ENCODE assay signal across 22 cellular contexts in the genomic region with DNA sequence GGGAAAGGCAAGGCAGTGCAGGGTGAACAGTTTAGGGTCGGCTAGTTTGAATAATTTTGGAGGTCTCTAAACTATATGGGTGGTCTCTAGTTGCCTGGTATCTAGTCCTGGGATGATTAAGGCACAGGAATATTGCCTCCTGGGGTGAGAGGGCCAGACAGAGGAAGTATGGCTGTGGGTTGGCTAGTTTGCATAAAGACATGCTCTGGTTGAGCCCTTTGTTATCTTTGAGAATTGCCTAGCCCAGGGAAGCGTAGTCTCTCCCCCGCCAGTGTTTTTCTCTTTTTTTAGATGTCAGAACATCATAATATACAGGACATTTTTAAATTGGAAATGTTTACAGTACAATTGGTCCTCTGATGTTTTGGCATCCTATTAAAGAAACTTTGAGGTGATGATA.
"Had no signal": no experiment of that assay in that cellular context is flagged by ENCODE, and none has a peak within 500 bp of the region (broad histone marks: within the 10 kb centered on the region; RNA-seq: fewer than 3 reads in every experiment).

No MANE protein-coding gene starts in this region.

- H3K4me3 ChIP-seq: left lung, right lobe of liver, skin epidermis, tibial artery had no signal

- H3K27ac ChIP-seq: left lung, right lobe of liver, skin epidermis, tibial artery, VCaP had no signal

- H3K9me3 Mint-ChIP-seq: activated naive CD4-positive, alpha-beta T cell treated with anti-CD3 and anti-CD28 coated beads, Interleukin-2, amount 50 U/mL, for 24 hours; dendritic cell treated with granulocyte-macrophage colony-stimulating factor and Interleukin-4, amounts not matched to agents 40 ng/mL and 50 ng/mL, for 4 days; stimulated activated naive CD8-positive, alpha-beta T cell treated with anti-CD3 and anti-CD28 coated beads, Interleukin-15, amount 100 ng/mL, for 72 hours had no signal

- H3K4me1 Mint-ChIP-seq: activated naive CD4-positive, alpha-beta T cell treated with anti-CD3 and anti-CD28 coated beads, Interleukin-2, amount 50 U/mL, for 24 hours; brain; naive thymus-derived CD4-positive, alpha-beta T cell; neural crest cell; stimulated activated effector memory CD8-positive, alpha-beta T cell treated with anti-CD3 and anti-CD28 coated beads, Interleukin-12 subunit alpha, Interleukin-12 subunit beta, amount 100 ng/mL, for 72 hours; stimulated activated naive CD8-positive, alpha-beta T cell treated with anti-CD3 and anti-CD28 coated beads, Interleukin-15, amount 100 ng/mL, for 72 hours had no signal

- H3K9me3 ChIP-seq: left lung, right lobe of liver, tibial artery had no signal

- ATAC-seq: activated CD8-positive, alpha-beta T cell treated with anti-CD3 and anti-CD28 coated beads, Interleukin-2, amount 10 ng/mL, durations not matched to agents 7 days and 5 days; left lung; naive thymus-derived CD4-positive, alpha-beta T cell; right lobe of liver; stimulated activated effector memory CD8-positive, alpha-beta T cell treated with anti-CD3 and anti-CD28 coated beads, Interleukin-12 subunit alpha, Interleukin-12 subunit beta, amount 100 ng/mL, for 72 hours; stimulated activated naive CD8-positive, alpha-beta T cell treated with anti-CD3 and anti-CD28 coated beads, Interleukin-15, amount 100 ng/mL, for 72 hours had no signal

- H3K27me3 ChIP-seq: right lobe of liver, tibial artery had no signal

- H3K27ac Mint-ChIP-seq: activated CD8-positive, alpha-beta T cell treated with anti-CD3 and anti-CD28 coated beads, Interleukin-2, amount 10 ng/mL, durations not matched to agents 7 days and 5 days; activated naive CD4-positive, alpha-beta T cell treated with anti-CD3 and anti-CD28 coated beads, Interleukin-2, amount 50 U/mL, for 24 hours; brain; dendritic cell treated with granulocyte-macrophage colony-stimulating factor and Interleukin-4, amounts not matched to agents 40 ng/mL and 50 ng/mL, for 4 days; naive thymus-derived CD4-positive, alpha-beta T cell; stimulated activated effector memory CD8-positive, alpha-beta T cell treated with anti-CD3 and anti-CD28 coated beads, Interleukin-12 subunit alpha, Interleukin-12 subunit beta, amount 100 ng/mL, for 72 hours had no signal

- H3K4me3 Mint-ChIP-seq: activated CD8-positive, alpha-beta T cell treated with anti-CD3 and anti-CD28 coated beads, Interleukin-2, amount 10 ng/mL, durations not matched to agents 7 days and 5 days; activated naive CD4-positive, alpha-beta T cell treated with anti-CD3 and anti-CD28 coated beads, Interleukin-2, amount 50 U/mL, for 24 hours; brain; dendritic cell treated with granulocyte-macrophage colony-stimulating factor and Interleukin-4, amounts not matched to agents 40 ng/mL and 50 ng/mL, for 4 days; naive thymus-derived CD4-positive, alpha-beta T cell; neural crest cell; stimulated activated effector memory CD8-positive, alpha-beta T cell treated with anti-CD3 and anti-CD28 coated beads, Interleukin-12 subunit alpha, Interleukin-12 subunit beta, amount 100 ng/mL, for 72 hours; stimulated activated naive CD8-positive, alpha-beta T cell treated with anti-CD3 and anti-CD28 coated beads, Interleukin-15, amount 100 ng/mL, for 72 hours had no signal

- DNase-seq: activated CD4-positive, alpha-beta T cell treated with anti-CD3 and anti-CD28 coated beads, Interleukin-2, amount 50 U/mL, for 1 hour; activated CD4-positive, CD25-positive, alpha-beta regulatory T cell treated with anti-CD3 and anti-CD28 coated beads, Interleukin-2, amount 50 U/mL, for 72 hours; activated CD8-positive, alpha-beta T cell treated with anti-CD3 and anti-CD28 coated beads, Interleukin-2, amount 10 ng/mL, durations not matched to agents 7 days and 5 days; activated gamma-delta T cell treated with Interleukin-2 at 50 U/mL for 16 hours; activated T-cell treated with anti-CD3 and anti-CD28 coated beads, Interleukin-2, amount 50 U/mL, for 1 hour; aorta; effector CD4-positive, alpha-beta T cell; foreskin fibroblast; left lung; naive thymus-derived CD4-positive, alpha-beta T cell; posterior cingulate gyrus; right lobe of liver; stimulated activated CD4-positive, alpha-beta T cell treated with anti-CD3 and anti-CD28 coated beads, Interleukin-1b, Interleukin-23, amount 100 ng/mL, for 48 hours; stimulated activated naive CD8-positive, alpha-beta T cell treated with anti-CD3 and anti-CD28 coated beads, Interleukin-15, amount 100 ng/mL, for 72 hours; tibial artery had no signal

- H3K36me3 Mint-ChIP-seq: activated naive CD4-positive, alpha-beta T cell treated with anti-CD3 and anti-CD28 coated beads, Interleukin-2, amount 50 U/mL, for 24 hours; brain; naive thymus-derived CD4-positive, alpha-beta T cell; stimulated activated effector memory CD8-positive, alpha-beta T cell treated with anti-CD3 and anti-CD28 coated beads, Interleukin-12 subunit alpha, Interleukin-12 subunit beta, amount 100 ng/mL, for 72 hours had no signal

- H3K36me3 ChIP-seq: left lung, right lobe of liver, tibial artery had no signal

- H3K4me1 ChIP-seq: left lung, right lobe of liver, tibial artery had no signal

- H3K27me3 Mint-ChIP-seq: activated naive CD4-positive, alpha-beta T cell treated with anti-CD3 and anti-CD28 coated beads, Interleukin-2, amount 50 U/mL, for 24 hours; brain; dendritic cell treated with granulocyte-macrophage colony-stimulating factor and Interleukin-4, amounts not matched to agents 40 ng/mL and 50 ng/mL, for 4 days; naive thymus-derived CD4-positive, alpha-beta T cell; stimulated activated naive CD8-positive, alpha-beta T cell treated with anti-CD3 and anti-CD28 coated beads, Interleukin-15, amount 100 ng/mL, for 72 hours had no signal
